18 cellular contexts compared by ENCODE assay signal in genomic region chr14:78302841-78303240, GRCh38.
"Had no signal": no experiment of that assay in that cellular context is flagged by ENCODE, and none has a peak within 500 bp of the region (broad histone marks: within the 10 kb centered on the region; RNA-seq: fewer than 3 reads in every experiment).

No MANE protein-coding gene starts in this region.

- H3K4me3 Mint-ChIP-seq: central memory CD8-positive, alpha-beta T cell; naive B cell had no signal

- H3K4me3 ChIP-seq: adrenal gland, gastroesophageal sphincter, right atrium auricular region, skin epidermis, tibial artery, vagina had no signal

- H3K36me3 Mint-ChIP-seq: naive B cell had no signal

- ATAC-seq: gastroesophageal sphincter had no signal

- H3K27ac ChIP-seq: adrenal gland, epithelial cell of prostate, gastroesophageal sphincter, neutrophil, right atrium auricular region, skin epidermis, tibial artery, vagina had no signal

- H3K4me1 ChIP-seq: adrenal gland, gastroesophageal sphincter, right atrium auricular region, tibial artery, vagina had no signal

- H3K4me1 Mint-ChIP-seq: central memory CD8-positive, alpha-beta T cell; naive B cell had no signal

- H3K27ac Mint-ChIP-seq: naive B cell had no signal

- H3K27me3 ChIP-seq: vagina had no signal

- H3K36me3 ChIP-seq: adrenal gland, gastroesophageal sphincter, neutrophil, right atrium auricular region, tibial artery, vagina had no signal

- FAIRE-seq: TTC549 had no signal

- H3K9me3 ChIP-seq: adrenal gland, gastroesophageal sphincter, neutrophil, right atrium auricular region, tibial artery, vagina had no signal

- DNase-seq: activated CD4-positive, alpha-beta T cell treated with anti-CD3 and anti-CD28 coated beads, Interleukin-2, amount 50 U/mL, for 1 hour; activated CD4-positive, CD25-positive, alpha-beta regulatory T cell; activated naive CD4-positive, alpha-beta T cell treated with anti-CD3 and anti-CD28 coated beads, Interleukin-2, amount 50 U/mL, for 16 hours; activated T-cell treated with anti-CD3 and anti-CD28 coated beads, Interleukin-2, amount 50 U/mL, for 1 hour; adrenal gland; effector memory CD4-positive, alpha-beta T cell; kidney glomerular epithelial cell; naive B cell; posterior cingulate gyrus; tibial artery had no signal
